Comparison of ENCODE assay signal across 8 cellular contexts in genomic region chr2:101883860-101884259, GRCh38.
DNase-seq lines count a peak whose midpoint lies in the region; ATAC-seq and TF ChIP-seq lines count a peak whose summit lies in the region.

No MANE protein-coding gene starts in this region.

- H3K4me3 Mint-ChIP-seq in immature natural killer cell = no peak overlapping the region

- H3K4me2 ChIP-seq in HCT116 (ENCODE audit: low read length) = no peak overlapping the region

- no peak overlapping the region for H3K27ac ChIP-seq in HCT116 (ENCODE audit: low read depth, low read length)

- no peak overlapping the region for H3K9ac ChIP-seq in HCT116 (ENCODE audit: low read length)

- H3K27ac Mint-ChIP-seq in immature natural killer cell = no peak overlapping the region

- no peaks in the 10 kb centered on the region for H3K9me2 ChIP-seq in HCT116 (ENCODE audit: insufficient read depth)

- H3K9me3 ChIP-seq in HCT116 (ENCODE audit: control insufficient read depth in 1 of 2, insufficient read depth in 1 of 2, low read depth in 1 of 2, low read length in 2 of 2) = no peaks in the 10 kb centered on the region

- peak; percentile 41 to 67 (median 61); a peak in 5 of 6 replicates for TF ChIP-seq CTCF in HCT116 (IDR thresholded peaks at IDR 0.05 in 2 of 3, conservative IDR thresholded peaks at IDR 0.05 in 1 of 3; ENCODE audit: borderline replicate concordance in 1 of 3, insufficient read depth in 1 of 3, low read depth in 2 of 3, low read length in 2 of 3)

- intact Hi-C loops in HCT116 (cut with micrococcal nuclease) = loop anchor here (5.0 to 10.0 kb wide), 3 partner anchors 281 to 563 kb away; no protein-coding TSS in a partner anchor

- peaks cover 0 to 2% of the 10 kb centered on the region in 2 donors for H3K4me1 Mint-ChIP-seq in immature natural killer cell

- ATAC-seq in HCT116 (peak; percentile 78), HG03460 (IDR thresholded peaks at IDR 0.05; ENCODE audit: unreplicated experiment) (no peak)

- DNase-seq in Daoy (ENCODE audit: low read depth) (peak; percentile 28), HCT116 (ENCODE audit: low read depth, low spot score) (peak; percentile 8), NOMO-1 (lab: John Stamatoyannopoulos, UW; ENCODE audit: unreplicated experiment in 2 of 2) (peak; percentile 68 to 74), amniotic stem cell (lab: John Stamatoyannopoulos, UW) (peak; percentile 51), immature natural killer cell (peak; percentile 22 to 44 (median 39)), NCI-H524 treated with DMSO at 0.1 percent for 48 hours (lab: John Stamatoyannopoulos, UW) (no peak)
- DNase-seq in stimulated activated CD4-positive, alpha-beta T cell treated with anti-CD3 and anti-CD28 coated beads, TNF-alpha, amount 100 ng/mL, for 48 hours (ENCODE audit: low read depth in 3 of 3) = peak in 2 of 3 donors; percentile 17 to 31

- H3K4me3 ChIP-seq in HCT116 (replicated peaks in 1 of 2; ENCODE audit: low read depth in 1 of 2, low read length in 2 of 2) = no peak overlapping the region

- CTCF ChIA-PET in HCT116 (lab: Charles Lee) = interaction anchor here (0.7 to 2.9 kb wide), 24 partner anchors 7 to 564 kb away, joined by 3 to 35 read pairs (median 4); no protein-coding TSS in a partner anchor

- POLR2A ChIA-PET in HCT116 (lab: Charles Lee) = interaction anchor here (0.8 kb wide), 1 partner anchor 357 kb away, joined by 3 read pairs; no protein-coding TSS in a partner anchor

- H4K20me1 ChIP-seq in HCT116 (ENCODE audit: insufficient read depth) = no peaks in the 10 kb centered on the region

- no TSS peak for BruUV-seq in HCT116 (replicated peaks; lab: Mats Ljungman, UMichigan)

- H2AFZ ChIP-seq in HCT116 (ENCODE audit: low read depth, low read length, poor library complexity, severe bottlenecking) = no peak overlapping the region

- H3K79me2 ChIP-seq in HCT116 (ENCODE audit: insufficient read depth, low read length) = no peaks in the 10 kb centered on the region

- H3K27me3 Mint-ChIP-seq in immature natural killer cell (ENCODE audit: low read depth in 3 of 3) = peaks cover 0 to 4% (median 0%) of the 10 kb centered on the region in 3 donors

- no peaks in the 10 kb centered on the region for H3K4me1 ChIP-seq in HCT116 (ENCODE audit: control insufficient read depth in 1 of 2, insufficient read depth in 2 of 2, low read length in 2 of 2)

- no peak for TF ChIP-seq POLR2A in HCT116 (IDR thresholded peaks at IDR 0.05; ENCODE audit: borderline replicate concordance, extremely low read depth, insufficient read depth, insufficient read length)

- peaks cover 26 to 49% (median 33%) of the 10 kb centered on the region in 3 donors for H3K36me3 Mint-ChIP-seq in immature natural killer cell

- peak; percentile 47 for TF ChIP-seq RAD21 in HCT116 (IDR thresholded peaks at IDR 0.05; ENCODE audit: low read depth)

- H3K36me3 ChIP-seq in HCT116 (ENCODE audit: control insufficient read depth in 1 of 2, insufficient read depth in 2 of 2, low read length in 2 of 2) = peaks cover 3 to 4% of the 10 kb centered on the region in 2 experiments; a peak in 1 of 4 replicates

- no peaks in the 10 kb centered on the region for H3K27me3 ChIP-seq in HCT116 (ENCODE audit: insufficient read depth, low read length)

- RAD21 ChIA-PET in HCT116 (lab: Charles Lee; ENCODE audit: low non-redundant PET in 1 of 2, low total read pairs in 2 of 2, uncharacterized antibody in 2 of 2, unreplicated experiment in 2 of 2) = interaction anchor here in 1 of 2 experiments (1.0 kb wide), 1 partner anchor 357 kb away, joined by 4 read pairs; no protein-coding TSS in a partner anchor

- no peaks in the 10 kb centered on the region for H3K9me3 Mint-ChIP-seq in immature natural killer cell

TF ChIP-seq in HCT116, 20 proteins besides CTCF, POLR2A, EP300 and RAD21:
- TF ChIP-seq ATF3 (IDR thresholded peaks at IDR 0.05) (no peak), EZH2 (IDR thresholded peaks at IDR 0.05) (no peak), POLR2AphosphoS5 (IDR thresholded peaks at IDR 0.05; ENCODE audit: low read depth, low read length) (no peak), YY1 (IDR thresholded peaks at IDR 0.05; ENCODE audit: extremely low read depth, insufficient replicate concordance, low read depth, low read length) (no peak), ZBTB33 (IDR thresholded peaks at IDR 0.05; ENCODE audit: extremely low read depth, insufficient replicate concordance, low read length) (no peak), ELF1 (IDR thresholded peaks at IDR 0.05; ENCODE audit: borderline replicate concordance, low read depth) (no peak), CEBPB (IDR thresholded peaks at IDR 0.05; ENCODE audit: low read depth) (no peak), MAX (IDR thresholded peaks at IDR 0.05) (no peak), JUND (IDR thresholded peaks at IDR 0.05) (no peak), EGR1 (IDR thresholded peaks at IDR 0.05; ENCODE audit: low read depth) (no peak), ZFX (IDR thresholded peaks at IDR 0.05) (no peak), SP1 (IDR thresholded peaks at IDR 0.05; ENCODE audit: low read depth) (no peak), REST (IDR thresholded peaks at IDR 0.05; ENCODE audit: low read depth) (no peak), TCF7L2 (IDR thresholded peaks at IDR 0.05; ENCODE audit: borderline replicate concordance, extremely low read depth, insufficient read depth, insufficient read length) (no peak), FOSL1 (IDR thresholded peaks at IDR 0.05; ENCODE audit: low read depth) (no peak), ZNF274 (IDR thresholded peaks at IDR 0.05; ENCODE audit: low read depth, low read length) (no peak), SRF (IDR thresholded peaks at IDR 0.05; ENCODE audit: low read depth) (no peak), SIN3A (IDR thresholded peaks at IDR 0.05; ENCODE audit: low read depth) (no peak)
